In the genomic region with DNA sequence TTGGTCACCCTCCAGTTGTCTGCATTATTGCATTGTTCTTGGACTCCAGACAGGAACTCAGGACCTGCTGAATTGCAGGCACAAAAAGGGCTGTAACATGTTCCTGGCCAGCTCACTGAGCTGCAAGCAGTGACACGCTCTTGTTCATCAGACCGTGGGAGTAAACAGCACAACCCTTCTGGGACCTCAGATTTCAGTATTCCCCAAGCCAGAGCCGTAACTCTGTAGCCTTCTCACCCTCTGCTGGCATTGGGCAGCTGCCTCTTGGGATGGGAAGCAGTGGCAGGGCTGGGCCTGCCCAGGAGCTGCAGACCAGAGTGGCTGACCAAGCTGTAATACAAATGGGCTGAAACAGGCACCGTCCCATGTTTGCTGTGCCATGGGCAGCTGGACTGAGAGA, we compare ENCODE assay signal across 22 cellular contexts.
DNase-seq lines count a peak whose midpoint lies in the region; ATAC-seq and TF ChIP-seq lines count a peak whose summit lies in the region.
"Had no signal": no experiment of that assay in that cellular context is flagged by ENCODE, and none has a peak within 500 bp of the region (broad histone marks: within the 10 kb centered on the region; RNA-seq: fewer than 3 reads in every experiment).

No MANE protein-coding gene starts in this region.

- TF ChIP-seq CTCF in PC-3 (conservative IDR thresholded peaks at IDR 0.05; ENCODE audit: low read depth, low read length) (no peak), vagina (IDR thresholded peaks at IDR 0.05) (no peak)

- H3K4me1 ChIP-seq in PC-3 (ENCODE audit: insufficient read depth, low read length) (peaks cover 41% of the 10 kb centered on the region), vagina (no peaks in the 10 kb centered on the region)
- H3K4me1 ChIP-seq: colonic mucosa, heart right ventricle, spleen, stomach had no signal

- DNase-seq in PC-3 = peak; percentile 55
- DNase-seq in renal cortical epithelial cell (ENCODE audit: low read depth) = peak; percentile 47
- no peak for DNase-seq in stimulated activated CD4-positive, alpha-beta T cell treated with anti-CD3 and anti-CD28 coated beads, Interleukin-4, amount 100 ng/mL, for 24 hours
- DNase-seq in vagina (ENCODE audit: extremely low spot score in 2 of 2) = no peak
- DNase-seq in activated T-cell treated with anti-CD3 and anti-CD28 coated beads, Interleukin-2, amount 50 U/mL, for 48 hours = no peak
- DNase-seq: activated CD4-positive, alpha-beta T cell treated with anti-CD3 and anti-CD28 coated beads, Interleukin-2, amount 10 ng/mL, durations not matched to agents 24 days and 14 days; activated CD8-positive, alpha-beta memory T cell treated with anti-CD3 and anti-CD28 coated beads, Interleukin-2, amount 10 ng/mL, durations not matched to agents 7 days and 5 days; activated naive CD8-positive, alpha-beta T cell treated with anti-CD3 and anti-CD28 coated beads for 36 hours; AML-193; CD8-positive, alpha-beta memory T cell; colonic mucosa; heart right ventricle; HFFc6; immature natural killer cell; NCI-H1694 treated with DMSO at 0.1 percent for 48 hours; NCI-H524; Right ventricle myocardium superior; stomach had no signal

- CTCF ChIA-PET in PC-3 (lab: Charles Lee) = interaction anchor here (0.7 kb wide), 1 partner anchor 641 kb away, joined by 3 read pairs; no protein-coding TSS in a partner anchor

- POLR2A ChIA-PET in PC-3 (lab: Charles Lee; ENCODE audit: unreplicated experiment) = no interaction called here

- peak overlapping the region; percentile 71 for H3K4me2 ChIP-seq in PC-3 (ENCODE audit: low read length)

- intact Hi-C loops in PC-3 (cut with micrococcal nuclease) = no loop called here
- intact Hi-C loops in vagina (cut with DNase I) = no loop called here

- H3K36me3 ChIP-seq in PC-3 (ENCODE audit: low read depth, low read length) (no peaks in the 10 kb centered on the region), vagina (no peaks in the 10 kb centered on the region)
- H3K36me3 ChIP-seq: colonic mucosa, heart right ventricle, spleen, stomach had no signal

- H3K4me3 ChIP-seq in PC-3 (ENCODE audit: low read length) (no peak overlapping the region), vagina (no peak overlapping the region)
- H3K4me3 ChIP-seq: colonic mucosa, heart right ventricle, K562, spleen, stomach had no signal

- no peaks in the 10 kb centered on the region for H4K20me1 ChIP-seq in PC-3 (ENCODE audit: low read length)

- H3K27ac ChIP-seq in PC-3 (ENCODE audit: low read length) = peak overlapping the region; percentile 85
- no peak overlapping the region for H3K27ac ChIP-seq in vagina
- H3K27ac ChIP-seq: colonic mucosa, heart right ventricle, spleen, stomach had no signal

- no peak overlapping the region for H3K9ac ChIP-seq in PC-3 (ENCODE audit: low read length)

- no peaks in the 10 kb centered on the region for H3F3A ChIP-seq in PC-3 (ENCODE audit: low read length, unreplicated experiment)

- no peaks in the 10 kb centered on the region for H3K27me3 ChIP-seq in PC-3 (ENCODE audit: low read length)
- no peaks in the 10 kb centered on the region for H3K27me3 ChIP-seq in vagina
- H3K27me3 ChIP-seq: colonic mucosa, heart right ventricle, spleen, stomach had no signal

- H2AFZ ChIP-seq in PC-3 (ENCODE audit: low read length) = peak overlapping the region; percentile 58; the same call in 1 of the 2 replicates

- H3K79me2 ChIP-seq in PC-3 (ENCODE audit: low read length) = no peaks in the 10 kb centered on the region

- no peaks in the 10 kb centered on the region for H3K9me2 ChIP-seq in PC-3 (replicated peaks; ENCODE audit: low read length)

- TF ChIP-seq POLR2A in vagina (IDR thresholded peaks at IDR 0.05) = no peak

- ATAC-seq in HG03432 (IDR thresholded peaks at IDR 0.05; ENCODE audit: unreplicated experiment) = peak; percentile 44
- peak; percentile 19 for ATAC-seq in PC-3
- ATAC-seq in esophagus mucosa = peak; percentile 91
- ATAC-seq: activated CD8-positive, alpha-beta memory T cell treated with anti-CD3 and anti-CD28 coated beads, Interleukin-2, amount 10 ng/mL, durations not matched to agents 7 days and 5 days; heart right ventricle; K562 had no signal

- H3K9me3 ChIP-seq in PC-3 (ENCODE audit: low read length) (no peaks in the 10 kb centered on the region), vagina (no peaks in the 10 kb centered on the region)
- H3K9me3 ChIP-seq: colonic mucosa, stomach had no signal

- no TSS peak for BruUV-seq in PC-3 (replicated peaks; lab: Mats Ljungman, UMichigan)

Comparison
In these comparisons a context has a peak if more than half of its experiments do, and no peak if none do; other contexts are left out.
1. ATAC-seq: peak in every context shown above with its lines; median percentile 91 in esophagus mucosa; 44 in HG03432; 19 in PC-3.
2. DNase-seq: peak in PC-3 (single experiment) and renal cortical epithelial cell (single experiment); none in stimulated activated CD4-positive, alpha-beta T cell treated with anti-CD3 and anti-CD28 coated beads, Interleukin-4, amount 100 ng/mL, for 24 hours (single experiment), vagina (0 of 2) and activated T-cell treated with anti-CD3 and anti-CD28 coated beads, Interleukin-2, amount 50 U/mL, for 48 hours (0 of 2).